Comparison of ENCODE assay signal across 8 cellular contexts in the genomic region with DNA sequence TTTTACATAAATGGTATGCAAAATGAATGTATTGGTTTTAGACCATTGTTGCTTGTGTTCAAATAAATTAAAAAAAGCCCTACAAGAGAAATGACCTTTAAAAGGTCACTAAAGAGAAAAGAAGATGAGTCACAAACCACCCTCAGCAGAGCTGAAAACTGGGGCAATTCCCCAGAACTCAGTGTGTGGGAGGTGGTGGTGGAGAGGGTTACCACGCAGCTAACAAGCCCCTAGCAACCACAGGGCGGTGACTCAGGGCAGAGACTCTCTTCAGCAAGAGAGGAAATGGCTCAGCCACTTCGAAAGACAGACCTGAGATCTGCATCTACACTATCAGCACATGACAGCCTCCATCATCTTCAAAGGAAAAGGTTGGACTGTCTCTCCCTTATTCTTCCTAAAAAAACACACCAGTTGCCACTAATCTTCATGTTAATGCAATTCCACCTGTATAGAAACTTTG. TPM values are rescaled to one million over a fixed set of nuclear protein-coding genes. Genes with fewer than 3 reads are reported as not detected.
A peak's percentile ranks its signal among the peaks of the same experiment; 100 is the strongest.
DNase-seq lines count a peak whose midpoint lies in the region; ATAC-seq, FAIRE-seq and TF ChIP-seq lines count a peak whose summit lies in the region.

No MANE protein-coding gene starts in this region.

- H2AFZ ChIP-seq in ACC112 (ENCODE audit: low read length, unreplicated experiment), result peak overlapping the region; percentile 80

- H3K36me3 Mint-ChIP-seq in activated naive CD4-positive, alpha-beta T cell treated with anti-CD3 and anti-CD28 coated beads, Interleukin-2, amount 50 U/mL, for 72 hours, result peaks cover 6 to 21% of the 10 kb centered on the region in 2 donors
- H3K36me3 Mint-ChIP-seq in osteocyte (ENCODE audit: unreplicated experiment), result no peaks in the 10 kb centered on the region

- peak overlapping the region; percentile 94 to 96 for H3K27ac Mint-ChIP-seq in activated naive CD4-positive, alpha-beta T cell treated with anti-CD3 and anti-CD28 coated beads, Interleukin-2, amount 50 U/mL, for 72 hours
- no peak overlapping the region for H3K27ac Mint-ChIP-seq in osteocyte (ENCODE audit: unreplicated experiment)

- H3K79me2 ChIP-seq in ACC112 (ENCODE audit: control insufficient read depth, insufficient read depth, low read length, unreplicated experiment), result no peaks in the 10 kb centered on the region

- H3K36me3 ChIP-seq in ACC112 (ENCODE audit: insufficient read depth, low read length), result no peaks in the 10 kb centered on the region
- no peaks in the 10 kb centered on the region for H3K36me3 ChIP-seq in lower lobe of right lung

- H3K27ac ChIP-seq in ACC112 (ENCODE audit: low read depth, low read length), result peak overlapping the region; percentile 68
- H3K27ac ChIP-seq in lower lobe of right lung, result no peak overlapping the region

- peaks cover 8 to 10% of the 10 kb centered on the region in 2 donors for H3K9me3 Mint-ChIP-seq in activated naive CD4-positive, alpha-beta T cell treated with anti-CD3 and anti-CD28 coated beads, Interleukin-2, amount 50 U/mL, for 72 hours
- H3K9me3 Mint-ChIP-seq in osteocyte (ENCODE audit: unreplicated experiment), result no peaks in the 10 kb centered on the region

- H3K9me3 ChIP-seq in lower lobe of right lung, result no peaks in the 10 kb centered on the region

- ATAC-seq in HG03139 (IDR thresholded peaks at IDR 0.05; ENCODE audit: unreplicated experiment) (peak; percentile 97), lower lobe of right lung (peak; percentile 61 to 84)
- ATAC-seq in activated naive CD4-positive, alpha-beta T cell treated with anti-CD3 and anti-CD28 coated beads, Interleukin-2, amount 50 U/mL, for 72 hours, result peak; percentile 99

- H3K4me1 ChIP-seq in ACC112 (ENCODE audit: control insufficient read depth, insufficient read depth, low read length, unreplicated experiment) (peaks cover 13% of the 10 kb centered on the region), lower lobe of right lung (peaks cover 5% of the 10 kb centered on the region)

- H3K4me3 ChIP-seq in ACC112 (ENCODE audit: low read depth, low read length) (no peak overlapping the region), lower lobe of right lung (no peak overlapping the region)

- intact Hi-C loops in lower lobe of right lung (cut with DNase I), result no loop called here

- peak; percentile 83 for FAIRE-seq in GM19239 (lab: Jason Lieb, UNC)

- H3K4me1 Mint-ChIP-seq in osteocyte (ENCODE audit: unreplicated experiment), result peaks cover 6% of the 10 kb centered on the region

- H3K27me3 ChIP-seq in ACC112 (ENCODE audit: insufficient read depth, low read length) (no peaks in the 10 kb centered on the region), lower lobe of right lung (ENCODE audit: low read depth) (no peaks in the 10 kb centered on the region)

- TF ChIP-seq CTCF in lower lobe of right lung (IDR thresholded peaks at IDR 0.05), result no peak
- no peak for TF ChIP-seq CTCF in osteocyte (IDR thresholded peaks at IDR 0.05)

- DNase-seq in GM19239 (ENCODE audit: insufficient read length, low spot score) (peak; percentile 30), SKM-1 (lab: John Stamatoyannopoulos, UW; ENCODE audit: unreplicated experiment) (peak; percentile 37), lower lobe of right lung (peak; percentile 41), osteocyte (ENCODE audit: extremely low spot score, unreplicated experiment) (no peak)
- DNase-seq in activated naive CD4-positive, alpha-beta T cell treated with anti-CD3 and anti-CD28 coated beads, Interleukin-2, amount 50 U/mL, for 72 hours (ENCODE audit: low spot score in 2 of 2), result peak; percentile 85 to 94
- DNase-seq in stimulated activated naive CD4-positive, alpha-beta T cell (lab: John Stamatoyannopoulos, UW), result peak; percentile 24 to 54 (median 35)

- H3K27me3 Mint-ChIP-seq in osteocyte (ENCODE audit: unreplicated experiment), result peaks cover 15% of the 10 kb centered on the region

- no peak overlapping the region for H3K4me3 Mint-ChIP-seq in osteocyte (ENCODE audit: unreplicated experiment)

RNA-seq across cellular contexts. Expression of a gene that starts 29.4 kb away (rescaled TPM):
- total RNA-seq in activated naive CD4-positive, alpha-beta T cell treated with anti-CD3 and anti-CD28 coated beads, Interleukin-2, amount 50 U/mL, for 72 hours, result 100 to 1,000 TPM; 107 to 152 TPM
- total RNA-seq in lower lobe of right lung, result 30.0 TPM
- 30.0 and 30.6 TPM in 2 replicates for total RNA-seq in osteocyte

RNA-seq across cellular contexts. Expression of a gene that starts 45.5 kb away (rescaled TPM):
- 10 to 100 TPM; 69.4 to 71.1 TPM for total RNA-seq in activated naive CD4-positive, alpha-beta T cell treated with anti-CD3 and anti-CD28 coated beads, Interleukin-2, amount 50 U/mL, for 72 hours
- total RNA-seq in lower lobe of right lung (44.0 TPM), osteocyte (37.5 and 38.3 TPM in 2 replicates)
